ENCODE assay signal across 2 cellular contexts in the genomic region with DNA sequence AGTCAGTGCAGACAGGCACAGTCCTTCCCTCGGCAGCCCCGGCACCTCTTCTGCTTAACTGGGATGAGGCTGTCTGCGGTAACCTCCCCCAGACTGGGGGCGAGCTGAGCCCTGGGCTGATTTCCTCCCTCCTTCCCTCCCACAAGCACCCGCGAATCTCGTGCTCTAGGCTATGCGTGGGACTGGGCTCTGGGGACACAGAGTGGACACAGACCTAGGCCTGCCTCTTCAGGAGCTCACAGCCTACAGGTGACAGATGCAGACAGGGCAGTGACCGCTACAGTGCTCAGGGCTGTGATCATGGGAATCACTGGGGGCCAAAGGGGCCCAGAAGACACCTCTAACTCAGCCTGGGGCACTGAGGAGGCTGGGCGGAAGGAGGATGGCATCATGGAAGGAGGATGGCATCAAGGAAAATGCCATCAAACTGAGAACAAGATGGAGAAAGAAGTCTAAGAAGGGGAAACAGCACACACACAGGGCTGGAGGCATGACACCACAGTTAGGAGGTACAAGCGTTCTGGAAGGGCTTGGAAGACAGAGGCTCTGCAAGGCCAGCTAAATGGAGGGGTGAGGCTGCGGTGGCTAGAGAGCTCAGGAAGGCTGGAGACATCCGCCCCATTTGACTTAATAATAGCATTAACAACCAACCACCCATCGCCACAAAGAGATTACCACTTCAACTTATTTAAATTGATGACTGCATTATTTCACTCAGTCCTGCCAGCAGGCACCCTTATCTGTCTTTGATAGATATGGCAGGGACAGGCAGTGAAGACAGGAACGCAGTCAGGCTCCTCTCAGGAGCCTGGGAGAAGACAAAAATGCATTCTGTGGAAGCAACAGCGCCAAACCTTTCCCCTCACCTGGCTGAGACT.
TF ChIP-seq lines count a peak whose summit lies in the region.

No MANE protein-coding gene starts in this region.

TF ChIP-seq in IMR-90, 13 proteins besides CTCF, POLR2A, EP300 and RAD21:
- no peak for TF ChIP-seq MXI1 (IDR thresholded peaks at IDR 0.05; ENCODE audit: borderline replicate concordance, low read depth, low read length)
- TF ChIP-seq, protein P1, sequence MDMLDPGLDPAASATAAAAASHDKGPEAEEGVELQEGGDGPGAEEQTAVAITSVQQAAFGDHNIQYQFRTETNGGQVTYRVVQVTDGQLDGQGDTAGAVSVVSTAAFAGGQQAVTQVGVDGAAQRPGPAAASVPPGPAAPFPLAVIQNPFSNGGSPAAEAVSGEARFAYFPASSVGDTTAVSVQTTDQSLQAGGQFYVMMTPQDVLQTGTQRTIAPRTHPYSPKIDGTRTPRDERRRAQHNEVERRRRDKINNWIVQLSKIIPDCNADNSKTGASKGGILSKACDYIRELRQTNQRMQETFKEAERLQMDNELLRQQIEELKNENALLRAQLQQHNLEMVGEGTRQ (IDR thresholded peaks at IDR 0.05; ENCODE audit: low read depth, low read length), result no peak
- no peak for TF ChIP-seq CEBPB (IDR thresholded peaks at IDR 0.05; ENCODE audit: low read depth, low read length)
- TF ChIP-seq MAZ (IDR thresholded peaks at IDR 0.05; ENCODE audit: borderline replicate concordance, low read depth, low read length), result no peak
- TF ChIP-seq, protein P2, sequence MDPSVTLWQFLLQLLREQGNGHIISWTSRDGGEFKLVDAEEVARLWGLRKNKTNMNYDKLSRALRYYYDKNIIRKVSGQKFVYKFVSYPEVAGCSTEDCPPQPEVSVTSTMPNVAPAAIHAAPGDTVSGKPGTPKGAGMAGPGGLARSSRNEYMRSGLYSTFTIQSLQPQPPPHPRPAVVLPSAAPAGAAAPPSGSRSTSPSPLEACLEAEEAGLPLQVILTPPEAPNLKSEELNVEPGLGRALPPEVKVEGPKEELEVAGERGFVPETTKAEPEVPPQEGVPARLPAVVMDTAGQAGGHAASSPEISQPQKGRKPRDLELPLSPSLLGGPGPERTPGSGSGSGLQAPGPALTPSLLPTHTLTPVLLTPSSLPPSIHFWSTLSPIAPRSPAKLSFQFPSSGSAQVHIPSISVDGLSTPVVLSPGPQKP (IDR thresholded peaks at IDR 0.05; ENCODE audit: borderline replicate concordance, low read depth, low read length), result no peak
- no peak for TF ChIP-seq SMC3 (IDR thresholded peaks at IDR 0.05; ENCODE audit: low read depth, low read length)
- no peak for TF ChIP-seq RCOR1 (IDR thresholded peaks at IDR 0.05; ENCODE audit: insufficient replicate concordance, low read length)
- TF ChIP-seq CHD1 (IDR thresholded peaks at IDR 0.05; ENCODE audit: low read depth, low read length), result no peak

TF ChIP-seq in SK-N-SH treated with all-trans-retinoic acid at 6 μM for 48 hours, 23 proteins besides CTCF, POLR2A, EP300 and RAD21:
- TF ChIP-seq ISL1 (CRISPR knock-in tag; IDR thresholded peaks at IDR 0.05) (peak; percentile 65), RARB (CRISPR knock-in tag; IDR thresholded peaks at IDR 0.05) (no peak)
